In the genomic region with DNA sequence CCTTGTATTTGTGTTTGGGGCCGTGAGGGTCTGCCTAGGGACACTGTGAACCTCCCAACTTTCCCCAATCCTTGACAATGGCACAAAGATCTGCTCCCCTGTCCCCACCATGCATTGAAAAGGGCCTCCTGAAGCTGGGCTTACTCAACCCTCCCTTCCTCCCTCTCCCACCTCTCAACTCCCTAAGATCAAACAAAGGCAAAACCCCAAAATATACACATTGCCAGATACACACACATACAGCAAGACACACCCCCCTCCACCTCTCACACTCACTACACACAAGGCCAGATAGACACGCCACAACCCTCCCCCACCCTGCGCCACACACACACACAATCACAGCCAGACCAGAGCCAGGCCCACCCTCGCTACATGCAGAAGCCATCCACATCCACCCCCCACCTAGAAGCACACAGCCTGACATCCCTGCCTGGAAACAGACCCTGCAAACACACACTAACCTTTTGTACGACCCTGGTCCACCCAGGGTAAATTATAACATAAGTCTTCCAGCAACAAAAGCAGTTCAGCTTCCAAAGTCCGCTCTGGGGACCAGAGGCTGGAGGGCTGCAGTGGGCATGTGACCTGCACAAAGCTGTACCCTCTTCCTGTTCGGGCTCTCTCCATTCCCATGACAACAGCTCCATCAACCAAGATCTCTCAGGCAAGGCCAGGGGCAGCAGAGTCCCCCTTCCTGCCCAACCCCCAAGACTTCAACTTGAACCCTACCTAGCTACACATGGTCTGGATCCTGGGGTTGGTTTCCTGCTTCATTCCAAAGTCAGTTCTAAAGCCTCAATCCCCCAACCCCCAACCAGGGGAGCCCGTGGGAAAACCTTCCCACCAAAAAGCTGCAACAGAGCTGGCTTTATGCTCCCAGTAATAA, we compare ENCODE assay signal across 8 cellular contexts. TPM values are rescaled to one million over a fixed set of nuclear protein-coding genes. Genes with fewer than 3 reads are reported as not detected.
DNase-seq lines count a peak whose midpoint lies in the region; ATAC-seq, FAIRE-seq and TF ChIP-seq lines count a peak whose summit lies in the region.

No MANE protein-coding gene starts in this region.

- H3K36me3 ChIP-seq in body of pancreas (replicated peaks in 1 of 2; ENCODE audit: insufficient read depth in 1 of 2, low read depth in 2 of 2), result no peaks in the 10 kb centered on the region

- H3K9me3 Mint-ChIP-seq in mesothelial cell of epicardium, result no peaks in the 10 kb centered on the region

- H3K27ac Mint-ChIP-seq in mesothelial cell of epicardium, result peak overlapping the region; percentile 86

- WGBS in A549 (ENCODE audit: missing lambda C conversion rate), result 66% methylated on average over 8 of the region's 8 CpGs
- WGBS in body of pancreas, 2 donors, result 47 to 57% methylated on average over 6 to 8 of the region's 8 CpGs

- no peak for ATAC-seq in A549
- ATAC-seq in body of pancreas, result no peak
- no peak for ATAC-seq in HG02798 (IDR thresholded peaks at IDR 0.05; ENCODE audit: poor library complexity, unreplicated experiment)
- no peak for ATAC-seq in HG02759 (IDR thresholded peaks at IDR 0.05; ENCODE audit: unreplicated experiment)

- no peak for TF ChIP-seq RAD21 in A549 (conservative IDR thresholded peaks at IDR 0.05 in 1 of 2, IDR thresholded peaks at IDR 0.05 in 1 of 2)

- peaks cover 69% of the 10 kb centered on the region for H3K4me1 Mint-ChIP-seq in mesothelial cell of epicardium

- peak overlapping the region; percentile 91 for H3K4me3 Mint-ChIP-seq in mesothelial cell of epicardium

- H3K9me3 ChIP-seq in A549 (no peaks in the 10 kb centered on the region), body of pancreas (no peaks in the 10 kb centered on the region)

- no peak for TF ChIP-seq EP300 in A549 (IDR thresholded peaks at IDR 0.05)

- TF ChIP-seq POLR2A in A549 (IDR thresholded peaks at IDR 0.05; ENCODE audit: low read length), result no peak
- no peak for TF ChIP-seq POLR2A in body of pancreas (IDR thresholded peaks at IDR 0.05)

- peak overlapping the region; percentile 96 for H3K4me3 ChIP-seq in A549
- peak overlapping the region; percentile 88 for H3K4me3 ChIP-seq in HFF-Myc (replicated peaks; ENCODE audit: low read depth, low read length)
- H3K4me3 ChIP-seq in body of pancreas, result no peak overlapping the region

- H3K36me3 Mint-ChIP-seq in mesothelial cell of epicardium, result no peaks in the 10 kb centered on the region

- POLR2A ChIA-PET in A549 (lab: Yijun Ruan, JAX), result no interaction called here

- CTCF ChIA-PET in A549 (lab: Yijun Ruan, JAX), result interaction anchor here (0.9 to 5.8 kb wide), 6 partner anchors 8 to 77 kb away, joined by 3 to 107 read pairs (median 4); a partner anchor contains a TSS

- DNase-seq in A549 (ENCODE audit: low read depth in 1 of 2, low spot score in 1 of 2) (no peak), HFF-Myc (ENCODE audit: extremely low read depth, low read depth) (no peak), body of pancreas (no peak), mesothelial cell of epicardium (ENCODE audit: low spot score in 2 of 2, unreplicated experiment in 2 of 2) (no peak), DMS153 (lab: John Stamatoyannopoulos, UW) (no peak), NCI-H1048 (lab: John Stamatoyannopoulos, UW) (no peak)

- TF ChIP-seq CTCF in A549 (IDR thresholded peaks at IDR 0.05) (no peak), HFF-Myc (IDR thresholded peaks at IDR 0.05; ENCODE audit: low read depth, low read length, missing control alignments) (no peak), body of pancreas (IDR thresholded peaks at IDR 0.05) (no peak), mesothelial cell of epicardium (IDR thresholded peaks at IDR 0.05; ENCODE audit: unreplicated experiment) (no peak)

- intact Hi-C loops in body of pancreas (cut with DNase I), result no loop called here

- H3K27me3 ChIP-seq in body of pancreas, result no peaks in the 10 kb centered on the region

- H3K4me2 ChIP-seq in A549, result peak overlapping the region; percentile 82

- no peak for FAIRE-seq in A549 (lab: Jason Lieb, UNC)

- H3K4me1 ChIP-seq in A549 (peaks cover 48% of the 10 kb centered on the region), body of pancreas (peaks cover 75% of the 10 kb centered on the region)

- H3K27me3 Mint-ChIP-seq in mesothelial cell of epicardium (ENCODE audit: low read depth), result no peaks in the 10 kb centered on the region

- H3K27ac ChIP-seq in A549, result peak overlapping the region; percentile 90 to 98
- H3K27ac ChIP-seq in body of pancreas, result peak overlapping the region; percentile 61 to 89 (median 76)

TF ChIP-seq in A549, 52 proteins besides CTCF, POLR2A, EP300 and RAD21:
- TF ChIP-seq NR3C1 (IDR thresholded peaks at IDR 0.05) (no peak), HDAC2 (IDR thresholded peaks at IDR 0.05) (no peak), ZNF302 (CRISPR knock-in tag; IDR thresholded peaks at IDR 0.05) (no peak), ZC3H11A (IDR thresholded peaks at IDR 0.05) (no peak), FOSB (CRISPR knock-in tag; IDR thresholded peaks at IDR 0.05) (no peak), TFCP2L1 (CRISPR knock-in tag; IDR thresholded peaks at IDR 0.05) (no peak)

RNA-seq across cellular contexts. Expression of a gene that starts 1.9 kb away (rescaled TPM):
- polyA plus RNA-seq in A549 (2011; rRNA removed) (19.9 and 21.2 TPM in 2 replicates), A549 (2017; fragmentation: RNase III; extraction: RNeasy Plus Mini Kit Qiagen cat#74134 plus additional on column Dnase treatment) (33.9 to 43.6 TPM (median 42.5 TPM) in 3 replicates)
- polyA plus RNA-seq in A549 (2012; cell fraction: cytosol; rRNA removed), result 44.9 and 56.9 TPM in 2 replicates
- 70.5 and 88.3 TPM in 2 replicates for polyA plus RNA-seq in A549 (2012; cell fraction: nucleus; rRNA removed)
- 30.6 and 31.4 TPM in 2 replicates for polyA minus RNA-seq in A549 (2011; rRNA and poly(A)+ RNA removed)
- total RNA-seq in body of pancreas (1 to 10 TPM; 5.9 to 9.3 TPM), mesothelial cell of epicardium (83.3 to 95.8 TPM (median 91.9 TPM) in 3 replicates)

RNA-seq across cellular contexts. Expression of a gene that starts 6.3 kb away (rescaled TPM):
- polyA plus RNA-seq in A549 (2011; rRNA removed) (417 and 467 TPM in 2 replicates), A549 (2017; fragmentation: RNase III; extraction: RNeasy Plus Mini Kit Qiagen cat#74134 plus additional on column Dnase treatment) (463 to 466 TPM (median 465 TPM) in 3 replicates)
- 1,169 and 1,263 TPM in 2 replicates for polyA plus RNA-seq in A549 (2012; cell fraction: cytosol; rRNA removed)
- polyA plus RNA-seq in A549 (2012; cell fraction: nucleus; rRNA removed), result 923 and 1,034 TPM in 2 replicates
- polyA minus RNA-seq in A549 (2011; rRNA and poly(A)+ RNA removed), result 409 and 535 TPM in 2 replicates
- total RNA-seq in body of pancreas (10 to 100 TPM; 68.2 to 99.2 TPM), mesothelial cell of epicardium (107 to 121 TPM (median 115 TPM) in 3 replicates)

RNA-seq across cellular contexts. Expression of a gene that starts 16.1 kb away (rescaled TPM):
- 24.5 and 32.6 TPM in 2 replicates for polyA plus RNA-seq in A549 (2011; rRNA removed)
- 41.3 and 55.7 TPM in 2 replicates for polyA plus RNA-seq in A549 (2012; cell fraction: cytosol; rRNA removed)
- polyA plus RNA-seq in A549 (2012; cell fraction: nucleus; rRNA removed), result 21.1 and 28.7 TPM in 2 replicates
- 33.0 to 35.4 TPM (median 34.3 TPM) in 3 replicates for polyA plus RNA-seq in A549 (2017; fragmentation: RNase III; extraction: RNeasy Plus Mini Kit Qiagen cat#74134 plus additional on column Dnase treatment)
- polyA minus RNA-seq in A549 (2011; rRNA and poly(A)+ RNA removed), result 12.7 and 18.5 TPM in 2 replicates
- 10 to 100 TPM; 11.2 TPM for total RNA-seq in body of pancreas
- 4.6 to 5.6 TPM (median 5.1 TPM) in 3 replicates for total RNA-seq in mesothelial cell of epicardium

RNA-seq across cellular contexts. Expression of a gene that starts 41.2 kb away (rescaled TPM):
- polyA plus RNA-seq in A549 (2011; rRNA removed) (24.2 and 28.9 TPM in 2 replicates), A549 (2017; fragmentation: RNase III; extraction: RNeasy Plus Mini Kit Qiagen cat#74134 plus additional on column Dnase treatment) (24.6 to 29.9 TPM (median 28.3 TPM) in 3 replicates)
- 25.0 and 29.5 TPM in 2 replicates for polyA plus RNA-seq in A549 (2012; cell fraction: cytosol; rRNA removed)
- polyA plus RNA-seq in A549 (2012; cell fraction: nucleus; rRNA removed), result 62.5 and 83.6 TPM in 2 replicates
- 37.2 and 41.1 TPM in 2 replicates for polyA minus RNA-seq in A549 (2011; rRNA and poly(A)+ RNA removed)
- total RNA-seq in body of pancreas (100 to 1,000 TPM in 1 of 2 donors, 10 to 100 TPM in 1; 90.8 to 121 TPM), mesothelial cell of epicardium (171 to 184 TPM (median 178 TPM) in 3 replicates)

RNA-seq across cellular contexts. Expression of a gene that starts 53.1 kb away (rescaled TPM):
- 40.3 and 42.5 TPM in 2 replicates for polyA plus RNA-seq in A549 (2011; rRNA removed)
- 35.4 and 40.9 TPM in 2 replicates for polyA plus RNA-seq in A549 (2012; cell fraction: cytosol; rRNA removed)
- 41.8 and 43.7 TPM in 2 replicates for polyA plus RNA-seq in A549 (2012; cell fraction: nucleus; rRNA removed)
- 53.7 to 56.7 TPM (median 55.3 TPM) in 3 replicates for polyA plus RNA-seq in A549 (2017; fragmentation: RNase III; extraction: RNeasy Plus Mini Kit Qiagen cat#74134 plus additional on column Dnase treatment)
- polyA minus RNA-seq in A549 (2011; rRNA and poly(A)+ RNA removed), result 49.7 and 56.2 TPM in 2 replicates
- 10 to 100 TPM; 20.2 to 30.3 TPM for total RNA-seq in body of pancreas
- 73.5 to 81.1 TPM (median 76.0 TPM) in 3 replicates for total RNA-seq in mesothelial cell of epicardium

Comparison
In these comparisons a context has a peak if more than half of its experiments do, and no peak if none do; other contexts are left out.
1. H3K4me3 ChIP-seq: peak in A549 (single experiment) and HFF-Myc (single experiment); none in body of pancreas (0 of 2).